1 cellular context compared by ENCODE assay signal in the genomic region with DNA sequence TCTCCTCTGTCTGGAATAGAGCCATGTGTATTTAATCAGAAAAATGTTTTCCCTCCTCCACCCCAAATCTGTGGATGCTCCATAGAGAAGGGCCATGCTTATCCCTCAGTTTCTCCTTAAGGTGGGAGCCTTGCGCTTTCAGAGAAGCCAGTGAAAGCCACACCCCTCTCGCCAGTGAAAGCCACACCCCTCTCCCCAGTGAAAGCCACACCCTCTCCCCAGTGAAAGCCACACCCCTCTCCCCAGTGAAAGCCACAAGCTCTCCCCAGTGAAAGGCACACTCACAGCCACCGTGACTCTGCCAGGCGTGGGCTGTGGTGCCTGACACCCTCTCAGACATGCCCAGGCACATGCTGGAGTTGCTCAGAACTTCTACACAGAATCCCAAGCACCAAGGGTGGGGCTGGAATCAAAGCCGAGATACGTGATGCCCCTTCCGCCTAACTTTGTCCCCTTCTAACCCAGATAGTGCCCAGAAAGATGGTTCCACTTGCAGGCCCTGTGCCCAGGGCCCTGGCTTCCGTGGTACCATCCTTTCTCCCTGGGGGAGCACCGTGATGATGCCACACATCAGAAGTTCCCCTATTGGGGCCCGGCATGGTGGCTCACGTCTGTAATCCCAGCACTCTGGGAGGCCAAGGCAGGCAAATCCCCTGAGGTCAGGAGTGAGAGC.
TF ChIP-seq lines count a peak whose summit lies in the region.

No MANE protein-coding gene starts in this region.

TF ChIP-seq in GM12878, 131 proteins besides CTCF, POLR2A, EP300 and RAD21 (continued from another document):
- TF ChIP-seq, protein P1, sequence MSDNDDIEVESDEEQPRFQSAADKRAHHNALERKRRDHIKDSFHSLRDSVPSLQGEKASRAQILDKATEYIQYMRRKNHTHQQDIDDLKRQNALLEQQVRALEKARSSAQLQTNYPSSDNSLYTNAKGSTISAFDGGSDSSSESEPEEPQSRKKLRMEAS (IDR thresholded peaks at IDR 0.05; ENCODE audit: low read depth, low read length), result no peak
- TF ChIP-seq, protein P2, sequence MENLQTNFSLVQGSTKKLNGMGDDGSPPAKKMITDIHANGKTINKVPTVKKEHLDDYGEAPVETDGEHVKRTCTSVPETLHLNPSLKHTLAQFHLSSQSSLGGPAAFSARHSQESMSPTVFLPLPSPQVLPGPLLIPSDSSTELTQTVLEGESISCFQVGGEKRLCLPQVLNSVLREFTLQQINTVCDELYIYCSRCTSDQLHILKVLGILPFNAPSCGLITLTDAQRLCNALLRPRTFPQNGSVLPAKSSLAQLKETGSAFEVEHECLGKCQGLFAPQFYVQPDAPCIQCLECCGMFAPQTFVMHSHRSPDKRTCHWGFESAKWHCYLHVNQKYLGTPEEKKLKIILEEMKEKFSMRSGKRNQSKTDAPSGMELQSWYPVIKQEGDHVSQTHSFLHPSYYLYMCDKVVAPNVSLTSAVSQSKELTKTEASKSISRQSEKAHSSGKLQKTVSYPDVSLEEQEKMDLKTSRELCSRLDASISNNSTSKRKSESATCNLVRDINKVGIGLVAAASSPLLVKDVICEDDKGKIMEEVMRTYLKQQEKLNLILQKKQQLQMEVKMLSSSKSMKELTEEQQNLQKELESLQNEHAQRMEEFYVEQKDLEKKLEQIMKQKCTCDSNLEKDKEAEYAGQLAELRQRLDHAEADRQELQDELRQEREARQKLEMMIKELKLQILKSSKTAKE (IDR thresholded peaks at IDR 0.05; ENCODE audit: low read depth, poor library complexity, severe bottlenecking), result no peak
- TF ChIP-seq, protein P3, sequence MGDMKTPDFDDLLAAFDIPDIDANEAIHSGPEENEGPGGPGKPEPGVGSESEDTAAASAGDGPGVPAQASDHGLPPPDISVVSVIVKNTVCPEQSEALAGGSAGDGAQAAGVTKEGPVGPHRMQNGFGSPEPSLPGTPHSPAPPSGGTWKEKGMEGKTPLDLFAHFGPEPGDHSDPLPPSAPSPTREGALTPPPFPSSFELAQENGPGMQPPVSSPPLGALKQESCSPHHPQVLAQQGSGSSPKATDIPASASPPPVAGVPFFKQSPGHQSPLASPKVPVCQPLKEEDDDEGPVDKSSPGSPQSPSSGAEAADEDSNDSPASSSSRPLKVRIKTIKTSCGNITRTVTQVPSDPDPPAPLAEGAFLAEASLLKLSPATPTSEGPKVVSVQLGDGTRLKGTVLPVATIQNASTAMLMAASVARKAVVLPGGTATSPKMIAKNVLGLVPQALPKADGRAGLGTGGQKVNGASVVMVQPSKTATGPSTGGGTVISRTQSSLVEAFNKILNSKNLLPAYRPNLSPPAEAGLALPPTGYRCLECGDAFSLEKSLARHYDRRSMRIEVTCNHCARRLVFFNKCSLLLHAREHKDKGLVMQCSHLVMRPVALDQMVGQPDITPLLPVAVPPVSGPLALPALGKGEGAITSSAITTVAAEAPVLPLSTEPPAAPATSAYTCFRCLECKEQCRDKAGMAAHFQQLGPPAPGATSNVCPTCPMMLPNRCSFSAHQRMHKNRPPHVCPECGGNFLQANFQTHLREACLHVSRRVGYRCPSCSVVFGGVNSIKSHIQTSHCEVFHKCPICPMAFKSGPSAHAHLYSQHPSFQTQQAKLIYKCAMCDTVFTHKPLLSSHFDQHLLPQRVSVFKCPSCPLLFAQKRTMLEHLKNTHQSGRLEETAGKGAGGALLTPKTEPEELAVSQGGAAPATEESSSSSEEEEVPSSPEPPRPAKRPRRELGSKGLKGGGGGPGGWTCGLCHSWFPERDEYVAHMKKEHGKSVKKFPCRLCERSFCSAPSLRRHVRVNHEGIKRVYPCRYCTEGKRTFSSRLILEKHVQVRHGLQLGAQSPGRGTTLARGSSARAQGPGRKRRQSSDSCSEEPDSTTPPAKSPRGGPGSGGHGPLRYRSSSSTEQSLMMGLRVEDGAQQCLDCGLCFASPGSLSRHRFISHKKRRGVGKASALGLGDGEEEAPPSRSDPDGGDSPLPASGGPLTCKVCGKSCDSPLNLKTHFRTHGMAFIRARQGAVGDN (IDR thresholded peaks at IDR 0.05), result peak; percentile 91
- TF ChIP-seq YBX1 (IDR thresholded peaks at IDR 0.05) (no peak), LARP7 (IDR thresholded peaks at IDR 0.05) (peak; percentile 62), MYC (IDR thresholded peaks at IDR 0.05; ENCODE audit: insufficient read depth, insufficient read length, insufficient replicate concordance, low read length, severe bottlenecking) (no peak), CREB1 (IDR thresholded peaks at IDR 0.05; ENCODE audit: low read depth) (no peak), EZH2 (IDR thresholded peaks at IDR 0.05; ENCODE audit: borderline replicate concordance, control insufficient read depth, low read depth, low read length) (no peak), FOS (IDR thresholded peaks at IDR 0.05; ENCODE audit: borderline replicate concordance, extremely low read depth, insufficient read length) (no peak), NFYA (IDR thresholded peaks at IDR 0.05; ENCODE audit: borderline replicate concordance, low read depth, low read length) (no peak), SIN3A (IDR thresholded peaks at IDR 0.05; ENCODE audit: low read depth, low read length) (no peak), WRNIP1 (IDR thresholded peaks at IDR 0.05; ENCODE audit: borderline replicate concordance, low read depth, low read length) (no peak), PAX8 (IDR thresholded peaks at IDR 0.05) (no peak), CEBPB (IDR thresholded peaks at IDR 0.05; ENCODE audit: borderline replicate concordance in 1 of 2, low read depth in 2 of 2, low read length in 2 of 2) (no peak), KDM1A (IDR thresholded peaks at IDR 0.05; ENCODE audit: borderline replicate concordance) (no peak), NRF1 (conservative IDR thresholded peaks at IDR 0.05; ENCODE audit: low read depth, low read length) (no peak)
- TF ChIP-seq, protein P4, sequence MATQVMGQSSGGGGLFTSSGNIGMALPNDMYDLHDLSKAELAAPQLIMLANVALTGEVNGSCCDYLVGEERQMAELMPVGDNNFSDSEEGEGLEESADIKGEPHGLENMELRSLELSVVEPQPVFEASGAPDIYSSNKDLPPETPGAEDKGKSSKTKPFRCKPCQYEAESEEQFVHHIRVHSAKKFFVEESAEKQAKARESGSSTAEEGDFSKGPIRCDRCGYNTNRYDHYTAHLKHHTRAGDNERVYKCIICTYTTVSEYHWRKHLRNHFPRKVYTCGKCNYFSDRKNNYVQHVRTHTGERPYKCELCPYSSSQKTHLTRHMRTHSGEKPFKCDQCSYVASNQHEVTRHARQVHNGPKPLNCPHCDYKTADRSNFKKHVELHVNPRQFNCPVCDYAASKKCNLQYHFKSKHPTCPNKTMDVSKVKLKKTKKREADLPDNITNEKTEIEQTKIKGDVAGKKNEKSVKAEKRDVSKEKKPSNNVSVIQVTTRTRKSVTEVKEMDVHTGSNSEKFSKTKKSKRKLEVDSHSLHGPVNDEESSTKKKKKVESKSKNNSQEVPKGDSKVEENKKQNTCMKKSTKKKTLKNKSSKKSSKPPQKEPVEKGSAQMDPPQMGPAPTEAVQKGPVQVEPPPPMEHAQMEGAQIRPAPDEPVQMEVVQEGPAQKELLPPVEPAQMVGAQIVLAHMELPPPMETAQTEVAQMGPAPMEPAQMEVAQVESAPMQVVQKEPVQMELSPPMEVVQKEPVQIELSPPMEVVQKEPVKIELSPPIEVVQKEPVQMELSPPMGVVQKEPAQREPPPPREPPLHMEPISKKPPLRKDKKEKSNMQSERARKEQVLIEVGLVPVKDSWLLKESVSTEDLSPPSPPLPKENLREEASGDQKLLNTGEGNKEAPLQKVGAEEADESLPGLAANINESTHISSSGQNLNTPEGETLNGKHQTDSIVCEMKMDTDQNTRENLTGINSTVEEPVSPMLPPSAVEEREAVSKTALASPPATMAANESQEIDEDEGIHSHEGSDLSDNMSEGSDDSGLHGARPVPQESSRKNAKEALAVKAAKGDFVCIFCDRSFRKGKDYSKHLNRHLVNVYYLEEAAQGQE (IDR thresholded peaks at IDR 0.05; ENCODE audit: low read depth, low read length), result no peak
- TF ChIP-seq, protein P5, sequence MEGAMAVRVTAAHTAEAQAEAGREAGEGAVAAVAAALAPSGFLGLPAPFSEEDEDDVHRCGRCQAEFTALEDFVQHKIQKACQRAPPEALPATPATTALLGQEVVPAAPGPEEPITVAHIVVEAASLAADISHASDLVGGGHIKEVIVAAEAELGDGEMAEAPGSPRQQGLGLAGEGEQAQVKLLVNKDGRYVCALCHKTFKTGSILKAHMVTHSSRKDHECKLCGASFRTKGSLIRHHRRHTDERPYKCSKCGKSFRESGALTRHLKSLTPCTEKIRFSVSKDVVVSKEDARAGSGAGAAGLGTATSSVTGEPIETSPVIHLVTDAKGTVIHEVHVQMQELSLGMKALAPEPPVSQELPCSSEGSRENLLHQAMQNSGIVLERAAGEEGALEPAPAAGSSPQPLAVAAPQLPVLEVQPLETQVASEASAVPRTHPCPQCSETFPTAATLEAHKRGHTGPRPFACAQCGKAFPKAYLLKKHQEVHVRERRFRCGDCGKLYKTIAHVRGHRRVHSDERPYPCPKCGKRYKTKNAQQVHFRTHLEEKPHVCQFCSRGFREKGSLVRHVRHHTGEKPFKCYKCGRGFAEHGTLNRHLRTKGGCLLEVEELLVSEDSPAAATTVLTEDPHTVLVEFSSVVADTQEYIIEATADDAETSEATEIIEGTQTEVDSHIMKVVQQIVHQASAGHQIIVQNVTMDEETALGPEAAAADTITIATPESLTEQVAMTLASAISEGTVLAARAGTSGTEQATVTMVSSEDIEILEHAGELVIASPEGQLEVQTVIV (IDR thresholded peaks at IDR 0.05; ENCODE audit: borderline replicate concordance, partially characterized antibody), result no peak
- TF ChIP-seq, protein P6, sequence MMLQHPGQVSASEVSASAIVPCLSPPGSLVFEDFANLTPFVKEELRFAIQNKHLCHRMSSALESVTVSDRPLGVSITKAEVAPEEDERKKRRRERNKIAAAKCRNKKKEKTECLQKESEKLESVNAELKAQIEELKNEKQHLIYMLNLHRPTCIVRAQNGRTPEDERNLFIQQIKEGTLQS (IDR thresholded peaks at IDR 0.05; ENCODE audit: borderline replicate concordance, extremely low read depth, low read depth, low read length), result no peak
